Comparison of ENCODE assay signal across 8 cellular contexts in genomic region chr12:31591308-31591901, GRCh38. TPM values are rescaled to one million over a fixed set of nuclear protein-coding genes. Genes with fewer than 3 reads are reported as not detected.
DNase-seq lines count a peak whose midpoint lies in the region; ATAC-seq, FAIRE-seq and TF ChIP-seq lines count a peak whose summit lies in the region.

No MANE protein-coding gene starts in this region.

- BruUV-seq in endothelial cell of umbilical vein (replicated peaks; lab: Mats Ljungman, UMichigan) = TSS peak; percentile 39

- H3K4me3 ChIP-seq in endothelial cell of umbilical vein (replicated peaks in 1 of 3; ENCODE audit: insufficient read depth in 1 of 3, low read depth in 1 of 3, low read length in 3 of 3) (peak overlapping the region; percentile 6 to 99 (median 58)), mononuclear cell (ENCODE audit: low read length) (peak overlapping the region; percentile 33), upper lobe of left lung (peak overlapping the region; percentile 36 to 99 (median 88))

- peaks cover 20% of the 10 kb centered on the region for H3K79me2 ChIP-seq in endothelial cell of umbilical vein (ENCODE audit: control insufficient read depth, insufficient read depth, low read length)

- WGBS in upper lobe of left lung, 2 donors = 4 to 8% methylated on average over 18 to 19 of the region's 23 CpGs

- H4K20me1 ChIP-seq in endothelial cell of umbilical vein (replicated peaks; ENCODE audit: control insufficient read depth, extremely low read depth, insufficient read depth, low read length) = no peaks in the 10 kb centered on the region

- CTCF ChIA-PET in endothelial cell of umbilical vein (lab: Charles Lee) = interaction anchor here (1.1 to 2.7 kb wide), 5 partner anchors 9 to 187 kb away, joined by 3 to 21 read pairs (median 7); no protein-coding TSS in a partner anchor

- H3K9me1 ChIP-seq in endothelial cell of umbilical vein (replicated peaks; ENCODE audit: control insufficient read depth, extremely low read depth, insufficient read depth, low read length) = no peaks in the 10 kb centered on the region

- intact Hi-C loops in endothelial cell of umbilical vein (cut with micrococcal nuclease) = loop anchor here (1.0 to 5.0 kb wide), 3 partner anchors 9 to 269 kb away; no protein-coding TSS in a partner anchor

- dilution Hi-C loops in endothelial cell of umbilical vein (cut with MboI; ENCODE audit: extremely low pct_ligation_motif_present, low sequenced_read_pairs) = no loop called here

- TF ChIP-seq EP300 in upper lobe of left lung (IDR thresholded peaks at IDR 0.05) = no peak

- POLR2A ChIA-PET in endothelial cell of umbilical vein (lab: Charles Lee) = interaction anchor here (0.7 kb wide), 1 partner anchor 942 kb away, joined by 3 read pairs; no protein-coding TSS in a partner anchor

- peak overlapping the region; percentile 21 for H3K27ac ChIP-seq in endothelial cell of umbilical vein (ENCODE audit: insufficient read depth, low read depth, low read length)
- peak overlapping the region; percentile 36 to 93 (median 88) for H3K27ac ChIP-seq in upper lobe of left lung

- TF ChIP-seq CTCF in endothelial cell of umbilical vein (IDR thresholded peaks at IDR 0.05; ENCODE audit: extremely low read depth in 1 of 2, insufficient read depth in 1 of 2, low read depth in 1 of 2, low read length in 2 of 2) = no peak
- no peak for TF ChIP-seq CTCF in upper lobe of left lung (IDR thresholded peaks at IDR 0.05)

- H3K9ac ChIP-seq in endothelial cell of umbilical vein (replicated peaks; ENCODE audit: extremely low read depth, insufficient read depth, low read length) = peak overlapping the region; percentile 40

- peak overlapping the region; percentile 77 for H3K4me2 ChIP-seq in endothelial cell of umbilical vein (ENCODE audit: insufficient read depth, low read length)

- DNase-seq in stimulated activated CD4-positive, alpha-beta T cell treated with anti-CD3 and anti-CD28 coated beads, Interleukin-2, amount 100 ng/mL, for 48 hours = peak; percentile 0 to 1
- DNase-seq in stimulated activated CD4-positive, alpha-beta T cell treated with anti-CD3 and anti-CD28 coated beads, Interleukin-4, amount 100 ng/mL, for 1 hour = no peak
- DNase-seq in SHP77 (lab: John Stamatoyannopoulos, UW) (peak; percentile 52 to 54), endothelial cell of umbilical vein (ENCODE audit: low read depth, low spot score) (peak; percentile 58), upper lobe of left lung (no peak), DMS153 treated with DMSO at 0.1 percent for 48 hours (lab: John Stamatoyannopoulos, UW; ENCODE audit: unreplicated experiment) (no peak)

- FAIRE-seq in endothelial cell of umbilical vein (lab: Jason Lieb, UNC) = peak; percentile 61

- H3K36me3 ChIP-seq in endothelial cell of umbilical vein (ENCODE audit: control insufficient read depth in 2 of 2, extremely low read depth in 1 of 2, insufficient read depth in 2 of 2, low read length in 2 of 2) (no peaks in the 10 kb centered on the region), upper lobe of left lung (no peaks in the 10 kb centered on the region)

- ATAC-seq in HG02970 (IDR thresholded peaks at IDR 0.05; ENCODE audit: low FRiP score, unreplicated experiment) = peak; percentile 20
- no peak for ATAC-seq in upper lobe of left lung (ENCODE audit: low FRiP score in 2 of 2)

- H3K9me3 ChIP-seq in endothelial cell of umbilical vein (replicated peaks; ENCODE audit: control insufficient read depth, insufficient read depth, low read length) (no peaks in the 10 kb centered on the region), mononuclear cell (ENCODE audit: low read depth, low read length) (no peaks in the 10 kb centered on the region), upper lobe of left lung (no peaks in the 10 kb centered on the region)

- TF ChIP-seq POLR2A in endothelial cell of umbilical vein (IDR thresholded peaks at IDR 0.05; ENCODE audit: low read depth, low read length) (no peak), upper lobe of left lung (IDR thresholded peaks at IDR 0.05) (no peak)

- H2AFZ ChIP-seq in endothelial cell of umbilical vein (ENCODE audit: low read depth, low read length) = peak overlapping the region; percentile 79

- H3K27me3 ChIP-seq in endothelial cell of umbilical vein (ENCODE audit: control insufficient read depth in 2 of 2, insufficient read depth in 2 of 2, low read length in 2 of 2) (peaks cover 0 to 2% of the 10 kb centered on the region in 2 experiments), mononuclear cell (ENCODE audit: insufficient read depth, low read length) (peaks cover 27% of the 10 kb centered on the region), upper lobe of left lung (peaks cover 0 to 7% (median 0%) of the 10 kb centered on the region in 4 donors)

- H3K4me1 ChIP-seq in endothelial cell of umbilical vein (ENCODE audit: control insufficient read depth, extremely low read depth, insufficient read depth, low read length) (peaks cover 17% of the 10 kb centered on the region), mononuclear cell (ENCODE audit: insufficient read depth, low read length) (peaks cover 18% of the 10 kb centered on the region), upper lobe of left lung (peaks cover 6 to 19% (median 8%) of the 10 kb centered on the region in 4 donors)

TF ChIP-seq in endothelial cell of umbilical vein, 7 proteins besides CTCF, POLR2A, EP300 and RAD21:
- TF ChIP-seq POLR2AphosphoS5 (IDR thresholded peaks at IDR 0.05; ENCODE audit: insufficient read depth, low read depth, low read length) (no peak), MYC (IDR thresholded peaks at IDR 0.05; ENCODE audit: low read depth, low read length) (no peak), FOS (IDR thresholded peaks at IDR 0.05; ENCODE audit: borderline replicate concordance, insufficient read depth, low read length) (no peak), MAX (IDR thresholded peaks at IDR 0.05; ENCODE audit: insufficient read depth, insufficient read length) (no peak), JUN (IDR thresholded peaks at IDR 0.05; ENCODE audit: borderline replicate concordance, insufficient read depth, insufficient read length, low read depth) (no peak), GATA2 (IDR thresholded peaks at IDR 0.05; ENCODE audit: insufficient read depth, insufficient read length, low read depth, low read length) (no peak), EZH2 (IDR thresholded peaks at IDR 0.05; ENCODE audit: borderline replicate concordance, low read depth, low read length, severe bottlenecking) (no peak)

RNA-seq across cellular contexts. Expression of gene DENND5B, which starts 0.5 kb away (rescaled TPM):
- total RNA-seq in endothelial cell of umbilical vein = 18.3 and 22.0 TPM in 2 replicates
- 7.8 and 10.3 TPM in 2 replicates for polyA plus RNA-seq in endothelial cell of umbilical vein
- polyA plus RNA-seq in endothelial cell of umbilical vein (2011; cell fraction: cytosol; rRNA removed) = 8.7 and 9.8 TPM in 2 replicates
- 10.6 and 11.3 TPM in 2 replicates for polyA plus RNA-seq in endothelial cell of umbilical vein (2011; cell fraction: nucleus; rRNA removed)
- 11.2 and 14.4 TPM in 2 replicates for polyA plus RNA-seq in endothelial cell of umbilical vein (2012)
- 30.2 and 30.8 TPM in 2 replicates for polyA minus RNA-seq in endothelial cell of umbilical vein
- polyA minus RNA-seq in endothelial cell of umbilical vein (2011; cell fraction: cytosol; rRNA and poly(A)+ RNA removed) = 21.3 TPM
- 28.5 and 43.1 TPM in 2 replicates for polyA minus RNA-seq in endothelial cell of umbilical vein (2011; cell fraction: nucleus; rRNA and poly(A)+ RNA removed)
- total RNA-seq in mononuclear cell = 4.0 TPM
- 10 to 100 TPM in 1 of 6 donors, 1 to 10 TPM in 5; 4.1 to 12.6 (median 5.8) TPM for total RNA-seq in upper lobe of left lung

Comparison
In these comparisons a context has a peak if more than half of its experiments do, and no peak if none do; other contexts are left out.
1. DNase-seq: peak in stimulated activated CD4-positive, alpha-beta T cell treated with anti-CD3 and anti-CD28 coated beads, Interleukin-2, amount 100 ng/mL, for 48 hours (2 of 2), SHP77 (2 of 2) and endothelial cell of umbilical vein (single experiment); none in stimulated activated CD4-positive, alpha-beta T cell treated with anti-CD3 and anti-CD28 coated beads, Interleukin-4, amount 100 ng/mL, for 1 hour (single experiment), upper lobe of left lung (0 of 2) and DMS153 treated with DMSO at 0.1 percent for 48 hours (single experiment).
2. H3K4me3 ChIP-seq: peak in every context shown above with its lines; median percentile 88 in upper lobe of left lung; 58 in endothelial cell of umbilical vein; 33 in mononuclear cell.